Comparison of ENCODE assay signal across 20 cellular contexts in genomic region chr7:130013241-130013640, GRCh38.
"Had no signal": no experiment of that assay in that cellular context is flagged by ENCODE, and none has a peak within 500 bp of the region (broad histone marks: within the 10 kb centered on the region; RNA-seq: fewer than 3 reads in every experiment).

No MANE protein-coding gene starts in this region.

- H3K4me3 ChIP-seq: MG63, PC-9, Peyer's patch, SJSA1, SK-N-MC had no signal

- H2AFZ ChIP-seq: PC-9 had no signal

- H3K27me3 ChIP-seq: MG63, Peyer's patch, SJSA1 had no signal

- H3K4me2 ChIP-seq: PC-9 had no signal

- H3K27ac ChIP-seq: PC-9, Peyer's patch, SJSA1, SK-N-MC had no signal

- H3K9me3 ChIP-seq: MG63, Peyer's patch, SJSA1 had no signal

- ATAC-seq: Right ventricle myocardium inferior had no signal

- H3K4me1 ChIP-seq: Peyer's patch had no signal

- DNase-seq: KBM-7; MG63; NCI-H1092; NCI-H1105 treated with DMSO at 0.1 percent for 48 hours; NCI-H1436; NCI-H187; NCI-H2029; NCI-H2171 treated with DMSO at 0.1 percent for 48 hours; NCI-H345; NCI-H446 treated with DMSO at 0.1 percent for 48 hours; NCI-H510A treated with DMSO at 0.1 percent for 48 hours; NCI-H526; NCI-H748 treated with DMSO at 0.1 percent for 48 hours; NK-92 treated with Interleukin-12 subunit alpha and Interleukin-12 subunit beta, amount 100 ng/mL, for 24 hours; PC-9; Peyer's patch; SHP77 treated with DMSO at 0.1 percent for 48 hours had no signal
